1 cellular context compared by ENCODE assay signal in the genomic region with DNA sequence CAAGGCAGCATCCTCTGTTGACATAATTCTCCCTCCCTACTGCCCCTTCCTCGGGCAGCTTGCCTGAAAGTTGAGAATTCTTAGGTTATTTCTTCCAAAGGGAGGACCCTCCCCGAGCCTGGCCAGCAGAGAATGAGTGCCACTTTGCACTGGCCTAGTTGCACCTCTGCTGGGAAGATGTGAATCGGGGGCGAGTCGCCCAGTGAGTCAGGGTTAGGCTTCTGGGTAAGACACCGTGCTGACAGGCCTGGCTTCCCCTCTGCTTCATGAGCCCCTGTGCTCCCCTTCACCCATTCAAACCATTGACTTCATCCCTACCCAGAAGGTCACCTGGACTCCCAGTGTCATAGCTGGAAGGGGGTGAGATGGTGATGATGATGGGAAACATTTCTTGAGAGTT.
TF ChIP-seq lines count a peak whose summit lies in the region.

No MANE protein-coding gene starts in this region.

TF ChIP-seq in H1, 55 proteins besides CTCF, POLR2A, EP300 and RAD21 (continued from another document):
- TF ChIP-seq SRF (IDR thresholded peaks at IDR 0.05; ENCODE audit: low read depth, low read length) = no peak
- TF ChIP-seq SUZ12 (IDR thresholded peaks at IDR 0.05; ENCODE audit: low read length) = no peak
- no peak for TF ChIP-seq BRCA1 (IDR thresholded peaks at IDR 0.05; ENCODE audit: low read depth, low read length)
- TF ChIP-seq BCL11A (IDR thresholded peaks at IDR 0.05; ENCODE audit: low read depth in 2 of 2, low read length in 2 of 2) = no peak
- TF ChIP-seq RNF2 (IDR thresholded peaks at IDR 0.05; ENCODE audit: borderline replicate concordance, low read depth, low read length, missing control alignments, poor library complexity, severe bottlenecking) = no peak
- TF ChIP-seq PHF8 (conservative IDR thresholded peaks at IDR 0.05; ENCODE audit: low read depth, low read length) = no peak
- TF ChIP-seq SIN3A (conservative IDR thresholded peaks at IDR 0.05 in 1 of 2, IDR thresholded peaks at IDR 0.05 in 1 of 2; ENCODE audit: low read depth in 1 of 2, low read length in 2 of 2) = no peak
- no peak for TF ChIP-seq POU5F1 (IDR thresholded peaks at IDR 0.05; ENCODE audit: low read depth, low read length)
- no peak for TF ChIP-seq BACH1 (IDR thresholded peaks at IDR 0.05; ENCODE audit: low read length)
- no peak for TF ChIP-seq NRF1 (IDR thresholded peaks at IDR 0.05; ENCODE audit: low read depth, low read length)
- TF ChIP-seq, protein P1, sequence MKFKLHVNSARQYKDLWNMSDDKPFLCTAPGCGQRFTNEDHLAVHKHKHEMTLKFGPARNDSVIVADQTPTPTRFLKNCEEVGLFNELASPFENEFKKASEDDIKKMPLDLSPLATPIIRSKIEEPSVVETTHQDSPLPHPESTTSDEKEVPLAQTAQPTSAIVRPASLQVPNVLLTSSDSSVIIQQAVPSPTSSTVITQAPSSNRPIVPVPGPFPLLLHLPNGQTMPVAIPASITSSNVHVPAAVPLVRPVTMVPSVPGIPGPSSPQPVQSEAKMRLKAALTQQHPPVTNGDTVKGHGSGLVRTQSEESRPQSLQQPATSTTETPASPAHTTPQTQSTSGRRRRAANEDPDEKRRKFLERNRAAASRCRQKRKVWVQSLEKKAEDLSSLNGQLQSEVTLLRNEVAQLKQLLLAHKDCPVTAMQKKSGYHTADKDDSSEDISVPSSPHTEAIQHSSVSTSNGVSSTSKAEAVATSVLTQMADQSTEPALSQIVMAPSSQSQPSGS (IDR thresholded peaks at IDR 0.05; ENCODE audit: low read length) = no peak
- no peak for TF ChIP-seq RFX5 (IDR thresholded peaks at IDR 0.05; ENCODE audit: borderline replicate concordance, low read depth, low read length)
- no peak for TF ChIP-seq HDAC6 (IDR thresholded peaks at IDR 0.05; ENCODE audit: low read depth, low read length)
